1 cellular context compared by ENCODE assay signal in genomic region chr6:11614534-11615213, GRCh38.
TF ChIP-seq lines count a peak whose summit lies in the region.

No MANE protein-coding gene starts in this region.

TF ChIP-seq in SK-N-SH, 30 proteins besides CTCF, POLR2A, EP300 and RAD21 (continued from another document):
- no peak for TF ChIP-seq USF2 (IDR thresholded peaks at IDR 0.05; ENCODE audit: borderline replicate concordance, low read depth, low read length)
- no peak for TF ChIP-seq FOXJ3 (CRISPR knock-in tag; IDR thresholded peaks at IDR 0.05)
- no peak for TF ChIP-seq CHD2 (IDR thresholded peaks at IDR 0.05; ENCODE audit: low read length, partially characterized antibody)
- TF ChIP-seq RCOR1 (IDR thresholded peaks at IDR 0.05; ENCODE audit: low read length) = no peak
- TF ChIP-seq YY1 (IDR thresholded peaks at IDR 0.05; ENCODE audit: low read depth) = no peak
- no peak for TF ChIP-seq FOSL2 (IDR thresholded peaks at IDR 0.05; ENCODE audit: borderline replicate concordance, low read depth)
- TF ChIP-seq MEF2A (IDR thresholded peaks at IDR 0.05; ENCODE audit: borderline replicate concordance, low read depth) = no peak
- TF ChIP-seq EZH2phosphoT487 (IDR thresholded peaks at IDR 0.05; ENCODE audit: borderline replicate concordance, low read depth) = no peak
- no peak for TF ChIP-seq TEAD4 (IDR thresholded peaks at IDR 0.05; ENCODE audit: borderline replicate concordance, insufficient read depth)
- TF ChIP-seq, protein P1, sequence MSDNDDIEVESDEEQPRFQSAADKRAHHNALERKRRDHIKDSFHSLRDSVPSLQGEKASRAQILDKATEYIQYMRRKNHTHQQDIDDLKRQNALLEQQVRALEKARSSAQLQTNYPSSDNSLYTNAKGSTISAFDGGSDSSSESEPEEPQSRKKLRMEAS (IDR thresholded peaks at IDR 0.05; ENCODE audit: low read depth) = no peak
TF ChIP-seq in SK-N-SH: peak in this region for 0.
